16 cellular contexts compared by ENCODE assay signal in genomic region chr4:189022441-189023035, GRCh38.
DNase-seq lines count a peak whose midpoint lies in the region; ATAC-seq, FAIRE-seq and TF ChIP-seq lines count a peak whose summit lies in the region.
"Had no signal": no experiment of that assay in that cellular context is flagged by ENCODE, and none has a peak within 500 bp of the region (broad histone marks: within the 10 kb centered on the region; RNA-seq: fewer than 3 reads in every experiment).

No MANE protein-coding gene starts in this region.

- peak overlapping the region; percentile 40; the same call in 1 of the 2 replicates for H2BK20ac ChIP-seq in IMR-90 (ENCODE audit: low read depth, low read length)

- TF ChIP-seq CTCF in BJ (IDR thresholded peaks at IDR 0.05; ENCODE audit: insufficient read depth, low read depth, low read length), result no peak
- no peak for TF ChIP-seq CTCF in IMR-90 (conservative IDR thresholded peaks at IDR 0.05; ENCODE audit: low read depth, low read length)
- TF ChIP-seq CTCF in nephron (IDR thresholded peaks at IDR 0.05; ENCODE audit: unreplicated experiment in 3 of 3), result no peak

- dilution Hi-C loops in IMR-90 (cut with HindIII; ENCODE audit: low sequenced_read_pairs, unreplicated experiment), result no loop called here

- no peak overlapping the region for H2BK15ac ChIP-seq in IMR-90 (ENCODE audit: low read depth, low read length)

- H4K91ac ChIP-seq in IMR-90 (ENCODE audit: insufficient read depth, low read depth, low read length), result peak overlapping the region; percentile 1; the same call in 1 of the 2 replicates

- H4K5ac ChIP-seq in IMR-90 (ENCODE audit: low read depth, low read length), result 0 out of 2 replicates have a peak overlapping the region, but pooled peaks have one; percentile 27

- no peak overlapping the region for H3K23ac ChIP-seq in IMR-90 (ENCODE audit: low read depth, low read length)

- DNase-seq in BJ (ENCODE audit: low read depth) (peak; percentile 46), IMR-90 (peak; percentile 76), left cardiac atrium (no peak)
- DNase-seq in activated CD8-positive, alpha-beta T cell treated with anti-CD3 and anti-CD28 coated beads, Interleukin-2, amount 10 ng/mL, durations not matched to agents 7 days and 5 days, result no peak
- DNase-seq in CD8-positive, alpha-beta memory T cell, result no peak
- DNase-seq: activated CD4-positive, alpha-beta T cell treated with anti-CD3 and anti-CD28 coated beads, Interleukin-2, amount 10 ng/mL, durations not matched to agents 7 days and 5 days; activated T-cell treated with anti-CD3 and anti-CD28 coated beads, Interleukin-2, amount 50 U/mL, for 72 hours; NCI-H2029 treated with DMSO at 0.1 percent for 48 hours; T-helper 17 cell had no signal

- in situ Hi-C loops in IMR-90 (cut with MboI; ENCODE audit: low sequenced_read_pairs), result no loop called here

- H3K79me1 ChIP-seq in IMR-90 (ENCODE audit: low read depth in 1 of 2, low read length in 2 of 2), result no peaks in the 10 kb centered on the region

- 0 out of 2 replicates have a peak overlapping the region, but pooled peaks have one; percentile 2 for H3K14ac ChIP-seq in IMR-90 (replicated peaks; ENCODE audit: low read depth, low read length)

- TF ChIP-seq RAD21 in IMR-90 (IDR thresholded peaks at IDR 0.05; ENCODE audit: low read length), result no peak; the same call in 1 of the 2 replicates

- peak overlapping the region; percentile 50 for H2BK120ac ChIP-seq in IMR-90 (ENCODE audit: low read depth, low read length)

- peak overlapping the region; percentile 41; the same call in 1 of the 2 replicates for H3K27ac ChIP-seq in IMR-90 (ENCODE audit: insufficient read depth, low read length)
- no peak overlapping the region for H3K27ac ChIP-seq in CD8-positive, alpha-beta memory T cell (ENCODE audit: low read depth, low read length)
- H3K27ac ChIP-seq: coronary artery, esophagus muscularis mucosa had no signal

- peaks cover 3% of the 10 kb centered on the region for H3K27me3 Mint-ChIP-seq in nephron (ENCODE audit: low read depth)
- H3K27me3 Mint-ChIP-seq in activated CD8-positive, alpha-beta T cell treated with anti-CD3 and anti-CD28 coated beads, Interleukin-2, amount 10 ng/mL, durations not matched to agents 7 days and 5 days (ENCODE audit: low read depth), result no peaks in the 10 kb centered on the region
- no peaks in the 10 kb centered on the region for H3K27me3 Mint-ChIP-seq in CD8-positive, alpha-beta memory T cell
- H3K27me3 Mint-ChIP-seq: activated CD4-positive, alpha-beta T cell treated with anti-CD3 and anti-CD28 coated beads, Interleukin-2, amount 10 ng/mL, durations not matched to agents 7 days and 5 days; stimulated activated naive CD8-positive, alpha-beta T cell treated with anti-CD3 and anti-CD28 coated beads, Interleukin-15, Interleukin-2, amounts not matched to agents 100 ng/mL and 50 ng/mL, for 24 hours; T-helper 17 cell had no signal

- H3K4me1 ChIP-seq in IMR-90 (ENCODE audit: control insufficient read depth, insufficient read depth, low read length), result peaks cover 2% of the 10 kb centered on the region
- H3K4me1 ChIP-seq in CD8-positive, alpha-beta memory T cell (ENCODE audit: insufficient read depth, low read length), result no peaks in the 10 kb centered on the region
- H3K4me1 ChIP-seq: adrenal gland had no signal

- H3K56ac ChIP-seq in IMR-90 (ENCODE audit: extremely low read depth, insufficient read depth, low read length), result peak overlapping the region; percentile 37; the same call in 1 of the 2 replicates

- H4K8ac ChIP-seq in IMR-90 (ENCODE audit: low read depth in 2 of 2, low read length in 2 of 2), result peak overlapping the region in 1 of 2 experiments; percentile 34; a peak in 2 of 4 replicates

- no peaks in the 10 kb centered on the region for H3K9me3 Mint-ChIP-seq in nephron
- no peaks in the 10 kb centered on the region for H3K9me3 Mint-ChIP-seq in activated CD8-positive, alpha-beta T cell treated with anti-CD3 and anti-CD28 coated beads, Interleukin-2, amount 10 ng/mL, durations not matched to agents 7 days and 5 days (ENCODE audit: insufficient read depth)
- H3K9me3 Mint-ChIP-seq in CD8-positive, alpha-beta memory T cell, result peaks cover 6 to 32% (median 8%) of the 10 kb centered on the region in 5 donors

- peak overlapping the region; percentile 67; the same call in 1 of the 2 replicates for H3K4me2 ChIP-seq in IMR-90 (ENCODE audit: low read depth, low read length)

- peaks cover 15% of the 10 kb centered on the region for H3K4me1 Mint-ChIP-seq in nephron
- no peaks in the 10 kb centered on the region for H3K4me1 Mint-ChIP-seq in activated CD8-positive, alpha-beta T cell treated with anti-CD3 and anti-CD28 coated beads, Interleukin-2, amount 10 ng/mL, durations not matched to agents 7 days and 5 days (ENCODE audit: low read depth)
- H3K4me1 Mint-ChIP-seq in CD8-positive, alpha-beta memory T cell, result no peaks in the 10 kb centered on the region
- H3K4me1 Mint-ChIP-seq: activated CD4-positive, alpha-beta T cell treated with anti-CD3 and anti-CD28 coated beads, Interleukin-2, amount 10 ng/mL, durations not matched to agents 7 days and 5 days; T-helper 17 cell had no signal

- no TSS peak for BruUV-seq in IMR-90 (replicated peaks; lab: Mats Ljungman, UMichigan)

- H2BK5ac ChIP-seq in IMR-90 (ENCODE audit: low read depth, low read length, poor library complexity, severe bottlenecking), result peak overlapping the region; percentile 79

- no peak overlapping the region for H3K9ac ChIP-seq in IMR-90 (ENCODE audit: low read depth, low read length)

- H3K4me3 Mint-ChIP-seq in nephron, result no peak overlapping the region
- H3K4me3 Mint-ChIP-seq in activated CD8-positive, alpha-beta T cell treated with anti-CD3 and anti-CD28 coated beads, Interleukin-2, amount 10 ng/mL, durations not matched to agents 7 days and 5 days, result no peak overlapping the region
- no peak overlapping the region for H3K4me3 Mint-ChIP-seq in CD8-positive, alpha-beta memory T cell
- H3K4me3 Mint-ChIP-seq: activated CD4-positive, alpha-beta T cell treated with anti-CD3 and anti-CD28 coated beads, Interleukin-2, amount 10 ng/mL, durations not matched to agents 7 days and 5 days; activated T-cell treated with anti-CD3 and anti-CD28 coated beads, Interleukin-2, amount 50 U/mL, for 72 hours; stimulated activated naive CD8-positive, alpha-beta T cell treated with anti-CD3 and anti-CD28 coated beads, Interleukin-15, Interleukin-2, amounts not matched to agents 100 ng/mL and 50 ng/mL, for 24 hours; T-helper 17 cell had no signal

- no peaks in the 10 kb centered on the region for H3K9me3 ChIP-seq in IMR-90 (ENCODE audit: control insufficient read depth, insufficient read depth, low read length)
- H3K9me3 ChIP-seq in CD8-positive, alpha-beta memory T cell (ENCODE audit: low read length), result no peaks in the 10 kb centered on the region
- H3K9me3 ChIP-seq: adrenal gland, esophagus muscularis mucosa had no signal

- H3K4me3 ChIP-seq in BJ (ENCODE audit: low read depth, low read length) (no peak overlapping the region), IMR-90 (ENCODE audit: insufficient read depth, low read depth, low read length) (no peak overlapping the region)
- no peak overlapping the region for H3K4me3 ChIP-seq in CD8-positive, alpha-beta memory T cell (ENCODE audit: low read length)
- H3K4me3 ChIP-seq: adrenal gland, coronary artery, esophagus muscularis mucosa had no signal

- H3K27me3 ChIP-seq in BJ (ENCODE audit: control insufficient read depth, insufficient read depth, low read length) (no peaks in the 10 kb centered on the region), IMR-90 (ENCODE audit: control insufficient read depth, insufficient read depth, low read length) (no peaks in the 10 kb centered on the region)
- no peaks in the 10 kb centered on the region for H3K27me3 ChIP-seq in CD8-positive, alpha-beta memory T cell (ENCODE audit: insufficient read depth, low read length, poor library complexity, severe bottlenecking)
- H3K27me3 ChIP-seq: adrenal gland, esophagus muscularis mucosa had no signal

- no peaks in the 10 kb centered on the region for H4K20me1 ChIP-seq in IMR-90 (ENCODE audit: insufficient read depth, low read length)

- TF ChIP-seq POLR2A in IMR-90 (IDR thresholded peaks at IDR 0.05; ENCODE audit: low read depth, low read length), result no peak

- H3K36me3 ChIP-seq in BJ (ENCODE audit: control insufficient read depth, insufficient read depth, low read length), result no peaks in the 10 kb centered on the region
- no peaks in the 10 kb centered on the region for H3K36me3 ChIP-seq in IMR-90 (ENCODE audit: control insufficient read depth, insufficient read depth, low read length)
- H3K36me3 ChIP-seq in CD8-positive, alpha-beta memory T cell (ENCODE audit: insufficient read depth, low read length), result no peaks in the 10 kb centered on the region
- H3K36me3 ChIP-seq: adrenal gland, esophagus muscularis mucosa had no signal

- ATAC-seq in IMR-90 (ENCODE audit: low read depth), result peak; percentile 87
- ATAC-seq in activated CD8-positive, alpha-beta T cell treated with anti-CD3 and anti-CD28 coated beads, Interleukin-2, amount 10 ng/mL, durations not matched to agents 7 days and 5 days, result no peak
- ATAC-seq in HG02840 (IDR thresholded peaks at IDR 0.05; ENCODE audit: low FRiP score, unreplicated experiment), result no peak
- ATAC-seq in left cardiac atrium, result no peak
- ATAC-seq: activated T-cell treated with anti-CD3 and anti-CD28 coated beads, Interleukin-2, amount 50 U/mL, for 72 hours; T-helper 17 cell had no signal

- peak overlapping the region; percentile 50 to 70 (median 69) for H3K27ac Mint-ChIP-seq in nephron
- H3K27ac Mint-ChIP-seq in activated CD8-positive, alpha-beta T cell treated with anti-CD3 and anti-CD28 coated beads, Interleukin-2, amount 10 ng/mL, durations not matched to agents 7 days and 5 days, result no peak overlapping the region
- no peak overlapping the region for H3K27ac Mint-ChIP-seq in CD8-positive, alpha-beta memory T cell
- H3K27ac Mint-ChIP-seq: activated CD4-positive, alpha-beta T cell treated with anti-CD3 and anti-CD28 coated beads, Interleukin-2, amount 10 ng/mL, durations not matched to agents 7 days and 5 days; activated T-cell treated with anti-CD3 and anti-CD28 coated beads, Interleukin-2, amount 50 U/mL, for 72 hours; stimulated activated naive CD8-positive, alpha-beta T cell treated with anti-CD3 and anti-CD28 coated beads, Interleukin-15, Interleukin-2, amounts not matched to agents 100 ng/mL and 50 ng/mL, for 24 hours; T-helper 17 cell had no signal

- POLR2A ChIA-PET in BJ (lab: Charles Lee), result no interaction called here
- POLR2A ChIA-PET in IMR-90 (lab: Charles Lee; ENCODE audit: unreplicated experiment), result interaction anchor here (0.6 kb wide), 1 partner anchor 324 kb away, joined by 3 read pairs; no protein-coding TSS in a partner anchor
- POLR2A ChIA-PET in activated CD8-positive, alpha-beta T cell treated with anti-CD3 and anti-CD28 coated beads, Interleukin-2, amount 10 ng/mL, durations not matched to agents 7 days and 5 days (lab: Charles Lee), result no interaction called here
- POLR2A ChIA-PET in CD8-positive, alpha-beta memory T cell (lab: Charles Lee), result no interaction called here

- peak overlapping the region; percentile 29; the same call in 1 of the 2 replicates for H3K18ac ChIP-seq in IMR-90 (ENCODE audit: low read depth, low read length)

- H2AK9ac ChIP-seq in IMR-90 (replicated peaks; ENCODE audit: low read depth, low read length, poor library complexity), result no peak overlapping the region

- 80% methylated on average over 1 of the region's 4 CpGs; no CpG with 5 or more reads in 1 of the 2 experiments for WGBS in IMR-90 (ENCODE audit: extremely low coverage in 2 of 2, insufficient read length in 1 of 2), 2 experiments

- H3K36me3 Mint-ChIP-seq in nephron (ENCODE audit: low read depth), result no peaks in the 10 kb centered on the region
- no peaks in the 10 kb centered on the region for H3K36me3 Mint-ChIP-seq in activated CD8-positive, alpha-beta T cell treated with anti-CD3 and anti-CD28 coated beads, Interleukin-2, amount 10 ng/mL, durations not matched to agents 7 days and 5 days (ENCODE audit: low read depth)
- H3K36me3 Mint-ChIP-seq in CD8-positive, alpha-beta memory T cell, result no peaks in the 10 kb centered on the region

- CTCF ChIA-PET in BJ (lab: Yijun Ruan, JAX), result no interaction called here
- CTCF ChIA-PET in IMR-90 (lab: Yijun Ruan, JAX), result interaction anchor here (0.9 to 2.0 kb wide), 5 partner anchors 9 to 102 kb away, joined by 3 to 9 read pairs (median 3); no protein-coding TSS in a partner anchor
- CTCF ChIA-PET in activated CD8-positive, alpha-beta T cell treated with anti-CD3 and anti-CD28 coated beads, Interleukin-2, amount 10 ng/mL, durations not matched to agents 7 days and 5 days (lab: Charles Lee), result no interaction called here
- CTCF ChIA-PET in CD8-positive, alpha-beta memory T cell (lab: Charles Lee), result no interaction called here

- no peak overlapping the region for H2AK5ac ChIP-seq in IMR-90 (ENCODE audit: low read depth, low read length)

- H3K4ac ChIP-seq in IMR-90 (ENCODE audit: low read depth, low read length), result peak overlapping the region; percentile 4; the same call in 1 of the 2 replicates

- intact Hi-C loops in IMR-90 (cut with micrococcal nuclease) (no loop called here), left cardiac atrium (cut with DNase I) (no loop called here)

- H3K9me1 ChIP-seq in IMR-90 (ENCODE audit: insufficient read depth, low read length), result no peaks in the 10 kb centered on the region

- FAIRE-seq in endometrium (lab: Jason Lieb, UNC), result peak; percentile 97

- H2AFZ ChIP-seq in IMR-90 (replicated peaks; ENCODE audit: low read length, poor library complexity), result no peak overlapping the region

Comparison
In these comparisons a context has a peak if more than half of its experiments do, and no peak if none do; other contexts are left out.
1. DNase-seq: peak in BJ (single experiment) and IMR-90 (single experiment); none in activated CD8-positive, alpha-beta T cell treated with anti-CD3 and anti-CD28 coated beads, Interleukin-2, amount 10 ng/mL, durations not matched to agents 7 days and 5 days (single experiment), CD8-positive, alpha-beta memory T cell (0 of 5) and left cardiac atrium (single experiment).
2. H3K27ac Mint-ChIP-seq: peak in nephron (3 of 3); none in activated CD8-positive, alpha-beta T cell treated with anti-CD3 and anti-CD28 coated beads, Interleukin-2, amount 10 ng/mL, durations not matched to agents 7 days and 5 days (single experiment) and CD8-positive, alpha-beta memory T cell (0 of 8).